Comparison of ENCODE assay signal across 11 cellular contexts in genomic region chr11:81963018-81963417, GRCh38.
A peak's percentile ranks its signal among the peaks of the same experiment; 100 is the strongest.
DNase-seq lines count a peak whose midpoint lies in the region; ATAC-seq, FAIRE-seq and TF ChIP-seq lines count a peak whose summit lies in the region.
"Had no signal": no experiment of that assay in that cellular context is flagged by ENCODE, and none has a peak within 500 bp of the region (broad histone marks: within the 10 kb centered on the region; RNA-seq: fewer than 3 reads in every experiment).

No MANE protein-coding gene starts in this region.

- intact Hi-C loops in GM12878 (cut with micrococcal nuclease; ENCODE audit: unreplicated experiment) (no loop called here), Right ventricle myocardium inferior (cut with DNase I) (no loop called here), pancreas (cut with DNase I) (no loop called here)

- H3K79me2 ChIP-seq in GM12878 (ENCODE audit: control insufficient read depth, insufficient read depth, low read length), result no peaks in the 10 kb centered on the region
- no peaks in the 10 kb centered on the region for H3K79me2 ChIP-seq in neural progenitor cell (ENCODE audit: low read depth)

- no peak overlapping the region for H3K4me3 ChIP-seq in Jurkat, Clone E6-1 (ENCODE audit: low read length)
- H3K4me3 ChIP-seq in GM12878 (no peak overlapping the region), neural progenitor cell (no peak overlapping the region), pancreas (no peak overlapping the region)
- H3K4me3 ChIP-seq: coronary artery had no signal

- H3K36me3 ChIP-seq in GM12878 (ENCODE audit: control insufficient read depth in 2 of 2, insufficient read depth in 2 of 2, low read length in 1 of 2) (no peaks in the 10 kb centered on the region), neural progenitor cell (no peaks in the 10 kb centered on the region), pancreas (no peaks in the 10 kb centered on the region)

- H3F3A ChIP-seq in neural progenitor cell (ENCODE audit: low read depth), result no peaks in the 10 kb centered on the region

- no TSS peak for BruUV-seq in GM12878 (replicated peaks; lab: Mats Ljungman, UMichigan)

- TF ChIP-seq RAD21 in GM12878 (IDR thresholded peaks at IDR 0.05; ENCODE audit: insufficient read depth, low read depth, low read length), result no peak

- in situ Hi-C loops in GM12878 (cut with MboI), result no loop called here

- H3K27me3 ChIP-seq in GM12878 (replicated peaks in 1 of 2; ENCODE audit: control insufficient read depth in 2 of 2, insufficient read depth in 2 of 2, low read length in 1 of 2) (no peaks in the 10 kb centered on the region; a peak in 1 of 4 replicates), neural progenitor cell (no peaks in the 10 kb centered on the region), pancreas (peaks cover 0 to 4% (median 0%) of the 10 kb centered on the region in 4 donors)

- peak in 2 of 3 experiments; percentile 18 to 30; a peak in 2 of 6 replicates for TF ChIP-seq CTCF in GM12878 (IDR thresholded peaks at IDR 0.05 in 2 of 3, conservative IDR thresholded peaks at IDR 0.05 in 1 of 3; ENCODE audit: control insufficient read depth in 2 of 3, extremely low read depth in 1 of 3, insufficient read depth in 1 of 3, low read depth in 3 of 3, low read length in 3 of 3)
- peak; percentile 49 for TF ChIP-seq CTCF in neural progenitor cell (IDR thresholded peaks at IDR 0.05)
- no peak for TF ChIP-seq CTCF in pancreas (IDR thresholded peaks at IDR 0.05)

- H3K4me2 ChIP-seq in GM12878 (ENCODE audit: control insufficient read depth, insufficient read depth) (no peak overlapping the region), neural progenitor cell (no peak overlapping the region)

- no peak for ATAC-seq in GM12878
- no peak for ATAC-seq in Right ventricle myocardium inferior
- no peak for ATAC-seq in pancreas

- no peaks in the 10 kb centered on the region for H3K4me1 ChIP-seq in GM12878 (ENCODE audit: control insufficient read depth, insufficient read depth, low read length)
- H3K4me1 ChIP-seq in neural progenitor cell, result no peaks in the 10 kb centered on the region
- H3K4me1 ChIP-seq in pancreas, result no peaks in the 10 kb centered on the region

- DNase-seq in NCI-H1694 treated with DMSO at 0.1 percent for 48 hours (lab: John Stamatoyannopoulos, UW) (peak; percentile 5), NCI-H1694 (lab: John Stamatoyannopoulos, UW) (no peak), GM12878 (ENCODE audit: low read depth, low spot score) (no peak), neural progenitor cell (ENCODE audit: low spot score) (no peak), Right ventricle myocardium inferior (ENCODE audit: missing footprints) (no peak), pancreas (no peak), ureter (ENCODE audit: low spot score) (no peak)
- DNase-seq in Jurkat, Clone E6-1 (ENCODE audit: low read depth, low spot score), result peak; percentile 7

- H3K36me3 Mint-ChIP-seq in neural progenitor cell, result no peaks in the 10 kb centered on the region

- H2AFZ ChIP-seq in GM12878 (ENCODE audit: control insufficient read depth, low read depth, low read length) (no peak overlapping the region), neural progenitor cell (replicated peaks) (no peak overlapping the region)

- peak; percentile 23 for FAIRE-seq in GM12878 (lab: Jason Lieb, UNC)
- no peak for FAIRE-seq in pancreas (lab: Jason Lieb, UNC)
- FAIRE-seq: GM18507, keratinocyte had no signal

- 0% methylated on average over 3 of the region's 3 CpGs for WGBS in GM12878 (ENCODE audit: insufficient coverage, insufficient replicate concordance, low lambda C conversion rate, missing lambda C conversion rate)
- 10 to 20% methylated on average over 3 of the region's 3 CpGs for WGBS in pancreas, 2 donors

- H3K27me3 Mint-ChIP-seq in neural progenitor cell (ENCODE audit: insufficient read depth, low read depth), result no peaks in the 10 kb centered on the region

- H3K27ac ChIP-seq in GM12878 (ENCODE audit: control insufficient read depth, insufficient read depth), result no peak overlapping the region
- no peak overlapping the region for H3K27ac ChIP-seq in neural progenitor cell
- no peak overlapping the region for H3K27ac ChIP-seq in pancreas
- H3K27ac ChIP-seq: coronary artery had no signal

- CTCF ChIA-PET in GM12878 (lab: Yijun Ruan, JAX), result interaction anchor here (1.2 to 1.5 kb wide), 2 partner anchors 49 to 176 kb away, joined by 3 to 13 read pairs; no protein-coding TSS in a partner anchor

- no peak overlapping the region for H3K4me3 Mint-ChIP-seq in neural progenitor cell

- POLR2A ChIA-PET in GM12878 (lab: Charles Lee), result no interaction called here

- RAD21 ChIA-PET in GM12878 (lab: Charles Lee; ENCODE audit: unreplicated experiment), result no interaction called here

- H4K20me1 ChIP-seq in GM12878 (ENCODE audit: control insufficient read depth, insufficient read depth), result no peaks in the 10 kb centered on the region
- no peaks in the 10 kb centered on the region for H4K20me1 ChIP-seq in neural progenitor cell (ENCODE audit: low read depth)

- H3K9ac ChIP-seq in GM12878 (ENCODE audit: control insufficient read depth, insufficient read depth, low read length), result no peak overlapping the region
- H3K9ac ChIP-seq in neural progenitor cell, result no peak overlapping the region

- no peaks in the 10 kb centered on the region for H3K9me3 Mint-ChIP-seq in neural progenitor cell

- no peak for TF ChIP-seq EP300 in GM12878 (IDR thresholded peaks at IDR 0.05; ENCODE audit: borderline replicate concordance in 1 of 2, control insufficient read depth in 1 of 2, low read depth in 2 of 2, low read length in 2 of 2)

- no peak for TF ChIP-seq POLR2A in GM12878 (IDR thresholded peaks at IDR 0.05; ENCODE audit: low read depth, low read length)

- H3K27ac Mint-ChIP-seq in neural progenitor cell, result no peak overlapping the region

- peaks cover 2% of the 10 kb centered on the region for H3K4me1 Mint-ChIP-seq in neural progenitor cell

- SMC1A ChIA-PET in GM12878 (lab: Charles Lee; ENCODE audit: uncharacterized antibody, unreplicated experiment), result no interaction called here

- H3K9me3 ChIP-seq in GM12878 (replicated peaks; ENCODE audit: control insufficient read depth, insufficient read depth, low read length), result no peaks in the 10 kb centered on the region
- no peaks in the 10 kb centered on the region for H3K9me3 ChIP-seq in neural progenitor cell (ENCODE audit: low read depth)
- H3K9me3 ChIP-seq in pancreas, result no peaks in the 10 kb centered on the region

TF ChIP-seq in GM12878, 131 proteins besides CTCF, POLR2A, EP300 and RAD21:
- TF ChIP-seq BMI1 (IDR thresholded peaks at IDR 0.05; ENCODE audit: borderline replicate concordance), result no peak
- TF ChIP-seq ATF7 (IDR thresholded peaks at IDR 0.05; ENCODE audit: low read depth), result peak; percentile 98
- peak; percentile 75 for TF ChIP-seq ATF2 (IDR thresholded peaks at IDR 0.05; ENCODE audit: low read length)
- peak; percentile 26; the same call in 1 of the 2 replicates for TF ChIP-seq SMC3 (IDR thresholded peaks at IDR 0.05; ENCODE audit: borderline replicate concordance, low read length)
- no peak for TF ChIP-seq ZNF384 (IDR thresholded peaks at IDR 0.05; ENCODE audit: borderline replicate concordance, low read depth, low read length)
- peak; percentile 79 for TF ChIP-seq CREM (IDR thresholded peaks at IDR 0.05; ENCODE audit: low read depth)

Comparison
In these comparisons a context has a peak if more than half of its experiments do, and no peak if none do; other contexts are left out.
1. DNase-seq: peak in NCI-H1694 treated with DMSO at 0.1 percent for 48 hours (single experiment) and Jurkat, Clone E6-1 (single experiment); none in NCI-H1694 (single experiment), GM12878 (single experiment), neural progenitor cell (single experiment), Right ventricle myocardium inferior (single experiment), pancreas (0 of 6) and ureter (single experiment).
2. CTCF ChIP-seq: peak in GM12878 (2 of 3) and neural progenitor cell (single experiment); none in pancreas (0 of 4).